ENCODE assay signal across 9 cellular contexts in the genomic region with DNA sequence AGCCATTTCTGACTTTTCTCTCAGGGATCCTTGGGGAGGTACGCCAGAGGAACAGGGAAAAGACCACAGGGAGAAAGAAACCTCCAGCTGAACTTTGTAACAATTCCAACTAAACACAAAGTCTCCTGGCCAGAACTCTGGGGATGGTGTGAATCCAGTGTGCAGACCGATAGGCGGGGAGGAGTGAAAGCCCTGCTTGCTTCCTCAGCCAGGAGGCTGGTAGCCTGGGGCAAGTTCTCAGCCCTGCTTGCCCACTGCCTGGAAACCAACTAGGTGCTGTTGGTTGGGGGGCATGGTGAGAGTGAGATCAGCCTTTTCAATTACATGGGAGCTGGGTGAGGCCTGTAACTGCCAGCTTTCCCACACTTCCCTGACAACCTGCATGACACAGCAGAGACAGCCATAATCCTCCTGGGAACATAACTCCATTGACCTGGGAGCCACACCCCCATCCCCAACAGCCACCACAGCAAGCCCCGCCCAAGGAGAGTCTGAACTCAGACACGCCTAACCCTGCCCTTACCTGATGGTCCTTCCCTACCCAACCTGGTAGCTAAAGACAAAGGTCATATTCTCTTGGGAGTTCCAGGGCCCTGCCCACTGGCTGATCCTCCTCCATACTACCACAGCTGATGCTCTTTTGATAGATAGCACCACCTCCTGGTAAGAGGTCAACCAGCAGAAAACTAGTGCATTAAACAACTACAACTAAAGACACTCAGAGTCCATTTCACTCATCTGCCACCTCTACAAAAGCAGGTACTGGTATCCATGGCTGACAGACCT.
DNase-seq lines count a peak whose midpoint lies in the region; TF ChIP-seq lines count a peak whose summit lies in the region.
"Had no signal": no experiment of that assay in that cellular context is flagged by ENCODE, and none has a peak within 500 bp of the region (broad histone marks: within the 10 kb centered on the region; RNA-seq: fewer than 3 reads in every experiment).

No MANE protein-coding gene starts in this region.

- H3K4me1 ChIP-seq in BE2C = no peaks in the 10 kb centered on the region; the same call in 1 of the 2 replicates
- no peaks in the 10 kb centered on the region for H3K4me1 ChIP-seq in OCI-LY3 (ENCODE audit: low read length)
- H3K4me1 ChIP-seq: testis had no signal

- H3K4me3 ChIP-seq in BE2C (ENCODE audit: low read depth, low read length) (no peak overlapping the region), OCI-LY3 (ENCODE audit: low read length) (no peak overlapping the region), fibroblast of villous mesenchyme (ENCODE audit: low read depth, low read length) (no peak overlapping the region)
- H3K4me3 ChIP-seq: testis had no signal

- peak; percentile 66 for TF ChIP-seq CTCF in BE2C (IDR thresholded peaks at IDR 0.05; ENCODE audit: low read depth, low read length)
- peak; percentile 5 for TF ChIP-seq CTCF in GM20000 (IDR thresholded peaks at IDR 0.05; ENCODE audit: extremely low read depth, missing control alignments)
- TF ChIP-seq CTCF in OCI-LY3 (IDR thresholded peaks at IDR 0.05; ENCODE audit: low read depth, low read length) = peak; percentile 54
- peak; percentile 32 for TF ChIP-seq CTCF in fibroblast of villous mesenchyme (IDR thresholded peaks at IDR 0.05; ENCODE audit: insufficient read depth, low read depth, low read length)

- no peaks in the 10 kb centered on the region for H3K9me3 ChIP-seq in BE2C
- no peaks in the 10 kb centered on the region for H3K9me3 ChIP-seq in OCI-LY3 (ENCODE audit: insufficient read depth, low read length)
- H3K9me3 ChIP-seq: testis had no signal

- no peak overlapping the region for H2AFZ ChIP-seq in OCI-LY3 (ENCODE audit: low read depth, low read length)

- no peaks in the 10 kb centered on the region for H3K27me3 ChIP-seq in BE2C
- H3K27me3 ChIP-seq in OCI-LY3 (ENCODE audit: low read depth, low read length) = no peaks in the 10 kb centered on the region
- H3K27me3 ChIP-seq: testis had no signal

- H3K36me3 ChIP-seq in BE2C (no peaks in the 10 kb centered on the region), OCI-LY3 (replicated peaks; ENCODE audit: low read depth, low read length) (peaks cover 3% of the 10 kb centered on the region)

- DNase-seq in BE2C (peak; percentile 39), GM20000 (ENCODE audit: low spot score) (peak; percentile 13), fibroblast of villous mesenchyme (ENCODE audit: low read depth) (peak; percentile 18), activated gamma-delta T cell (lab: John Stamatoyannopoulos, UW) (no peak), hippocampal formation (lab: John Stamatoyannopoulos, UW) (no peak), NCI-H1092 treated with DMSO at 0.1 percent for 48 hours (lab: John Stamatoyannopoulos, UW) (no peak), NCI-H187 (lab: John Stamatoyannopoulos, UW) (no peak)
- DNase-seq: testis had no signal

- no peaks in the 10 kb centered on the region for H4K20me1 ChIP-seq in OCI-LY3 (ENCODE audit: insufficient read depth, low read length)

- H3K27ac ChIP-seq in OCI-LY3 (ENCODE audit: low read length) = no peak overlapping the region
- H3K27ac ChIP-seq: testis had no signal

- no peak overlapping the region for H3K4me2 ChIP-seq in OCI-LY3 (ENCODE audit: low read length)

- H3K79me2 ChIP-seq in OCI-LY3 (ENCODE audit: low read length) = no peaks in the 10 kb centered on the region

- H3K9ac ChIP-seq in OCI-LY3 (ENCODE audit: low read length) = no peak overlapping the region

Comparison
In these comparisons a context has a peak if more than half of its experiments do, and no peak if none do; other contexts are left out.
1. DNase-seq: peak in BE2C (single experiment), GM20000 (single experiment) and fibroblast of villous mesenchyme (single experiment); none in activated gamma-delta T cell (single experiment), hippocampal formation (0 of 2), NCI-H1092 treated with DMSO at 0.1 percent for 48 hours (single experiment) and NCI-H187 (0 of 2).
2. CTCF ChIP-seq: peak in every context shown above with its lines; median percentile 66 in BE2C; 54 in OCI-LY3; 32 in fibroblast of villous mesenchyme; 5 in GM20000.